3 cellular contexts compared by ENCODE assay signal in the genomic region with DNA sequence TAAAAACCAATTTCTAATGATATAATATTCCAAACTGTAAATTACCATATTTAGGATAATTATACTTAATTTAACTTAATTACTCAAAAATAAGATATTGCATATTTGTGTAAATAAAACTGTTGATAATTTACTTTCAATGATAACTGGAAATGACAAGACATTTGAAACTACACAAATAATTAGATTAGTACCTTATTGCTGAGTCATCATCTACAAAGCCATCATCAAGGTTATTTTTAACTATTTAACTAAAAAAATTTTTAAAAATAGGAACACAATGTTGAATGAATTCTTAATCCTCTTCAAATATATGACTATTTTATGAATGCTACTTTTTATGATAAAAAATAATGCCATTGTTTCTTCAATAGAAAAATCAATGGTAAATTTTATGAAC.
A peak's percentile ranks its signal among the peaks of the same experiment; 100 is the strongest.
TF ChIP-seq lines count a peak whose summit lies in the region.

No MANE protein-coding gene starts in this region.

TF ChIP-seq in A549, 52 proteins besides CTCF, POLR2A, EP300 and RAD21:
- TF ChIP-seq MAFK (IDR thresholded peaks at IDR 0.05; ENCODE audit: partially characterized antibody) (peak; percentile 84), GATA3 (IDR thresholded peaks at IDR 0.05; ENCODE audit: borderline replicate concordance) (no peak), PHF8 (IDR thresholded peaks at IDR 0.05; ENCODE audit: borderline replicate concordance, low read depth) (no peak), TP53 (CRISPR knock-in tag; IDR thresholded peaks at IDR 0.05) (no peak), ZC3H11A (IDR thresholded peaks at IDR 0.05) (no peak), NPAS2 (CRISPR knock-in tag; IDR thresholded peaks at IDR 0.05; ENCODE audit: borderline replicate concordance) (no peak), ESRRA (IDR thresholded peaks at IDR 0.05; ENCODE audit: borderline replicate concordance, low read length) (no peak), FOSL2 (IDR thresholded peaks at IDR 0.05) (no peak), FOSL2 (CRISPR knock-in tag; IDR thresholded peaks at IDR 0.05) (no peak), NFE2L2 (conservative IDR thresholded peaks at IDR 0.05; ENCODE audit: low read length) (0 out of 2 replicates have a peak, but pooled peaks have one; percentile 11), CBX8 (IDR thresholded peaks at IDR 0.05) (no peak)
- TF ChIP-seq, protein P1, sequence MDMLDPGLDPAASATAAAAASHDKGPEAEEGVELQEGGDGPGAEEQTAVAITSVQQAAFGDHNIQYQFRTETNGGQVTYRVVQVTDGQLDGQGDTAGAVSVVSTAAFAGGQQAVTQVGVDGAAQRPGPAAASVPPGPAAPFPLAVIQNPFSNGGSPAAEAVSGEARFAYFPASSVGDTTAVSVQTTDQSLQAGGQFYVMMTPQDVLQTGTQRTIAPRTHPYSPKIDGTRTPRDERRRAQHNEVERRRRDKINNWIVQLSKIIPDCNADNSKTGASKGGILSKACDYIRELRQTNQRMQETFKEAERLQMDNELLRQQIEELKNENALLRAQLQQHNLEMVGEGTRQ (IDR thresholded peaks at IDR 0.05): no peak

TF ChIP-seq in IMR-90, 13 proteins besides CTCF, POLR2A, EP300 and RAD21:
- TF ChIP-seq RFX5 (IDR thresholded peaks at IDR 0.05; ENCODE audit: low read depth, low read length) (no peak), BHLHE40 (IDR thresholded peaks at IDR 0.05; ENCODE audit: low read depth, low read length) (no peak), NFE2L2 (IDR thresholded peaks at IDR 0.05; ENCODE audit: low read depth, low read length) (peak; percentile 86), RCOR1 (IDR thresholded peaks at IDR 0.05; ENCODE audit: insufficient replicate concordance, low read length) (no peak), MAFK (IDR thresholded peaks at IDR 0.05; ENCODE audit: low read depth, low read length) (peak; percentile 98)
- TF ChIP-seq, protein P2, sequence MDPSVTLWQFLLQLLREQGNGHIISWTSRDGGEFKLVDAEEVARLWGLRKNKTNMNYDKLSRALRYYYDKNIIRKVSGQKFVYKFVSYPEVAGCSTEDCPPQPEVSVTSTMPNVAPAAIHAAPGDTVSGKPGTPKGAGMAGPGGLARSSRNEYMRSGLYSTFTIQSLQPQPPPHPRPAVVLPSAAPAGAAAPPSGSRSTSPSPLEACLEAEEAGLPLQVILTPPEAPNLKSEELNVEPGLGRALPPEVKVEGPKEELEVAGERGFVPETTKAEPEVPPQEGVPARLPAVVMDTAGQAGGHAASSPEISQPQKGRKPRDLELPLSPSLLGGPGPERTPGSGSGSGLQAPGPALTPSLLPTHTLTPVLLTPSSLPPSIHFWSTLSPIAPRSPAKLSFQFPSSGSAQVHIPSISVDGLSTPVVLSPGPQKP (IDR thresholded peaks at IDR 0.05; ENCODE audit: borderline replicate concordance, low read depth, low read length): no peak

TF ChIP-seq in H1, 55 proteins besides CTCF, POLR2A, EP300 and RAD21:
- TF ChIP-seq CTBP2 (IDR thresholded peaks at IDR 0.05; ENCODE audit: borderline replicate concordance, insufficient read depth, insufficient read length, low read length): no peak
- peak; percentile 89 for TF ChIP-seq MAFK (IDR thresholded peaks at IDR 0.05; ENCODE audit: low read depth, low read length)
